Comparison of ENCODE assay signal across 13 cellular contexts in genomic region chr9:90921104-90921503, GRCh38.
DNase-seq lines count a peak whose midpoint lies in the region; ATAC-seq and TF ChIP-seq lines count a peak whose summit lies in the region.
"Had no signal": no experiment of that assay in that cellular context is flagged by ENCODE, and none has a peak within 500 bp of the region (broad histone marks: within the 10 kb centered on the region; RNA-seq: fewer than 3 reads in every experiment).

No MANE protein-coding gene starts in this region.

- H3K4me3 ChIP-seq in gastroesophageal sphincter, result no peak overlapping the region
- H3K4me3 ChIP-seq: uterus had no signal

- ATAC-seq in gastroesophageal sphincter (peak; percentile 93), GM21526 (IDR thresholded peaks at IDR 0.05; ENCODE audit: low FRiP score, unreplicated experiment) (no peak)

- TF ChIP-seq POLR2A in gastroesophageal sphincter (IDR thresholded peaks at IDR 0.05), result no peak

- H3K27me3 ChIP-seq in gastroesophageal sphincter, result peaks cover 12% of the 10 kb centered on the region
- H3K27me3 ChIP-seq: uterus had no signal

- in situ Hi-C loops in G401 (cut with HindIII; ENCODE audit: low sequenced_read_pairs), result no loop called here

- peaks cover 0 to 10% (median 0%) of the 10 kb centered on the region in 3 donors for H3K4me1 ChIP-seq in gastroesophageal sphincter
- H3K4me1 ChIP-seq: uterus had no signal

- no peak for TF ChIP-seq CTCF in gastroesophageal sphincter (IDR thresholded peaks at IDR 0.05)

- DNase-seq in G401 (ENCODE audit: low spot score) (peak; percentile 85), NCI-H510A treated with DMSO at 0.1 percent for 48 hours (lab: John Stamatoyannopoulos, UW) (peak; percentile 24), putamen (ENCODE audit: low spot score) (peak; percentile 9), NCI-H1930 (lab: John Stamatoyannopoulos, UW) (no peak), DMS114 treated with DMSO at 0.1 percent for 48 hours (lab: John Stamatoyannopoulos, UW; ENCODE audit: unreplicated experiment) (no peak), germinal center (ENCODE audit: low spot score) (no peak)
- DNase-seq: activated T-cell treated with anti-CD3 and anti-CD28 coated beads, Interleukin-2, amount 50 U/mL, for 1 hour; NCI-H226; stimulated activated CD4-positive, alpha-beta T cell treated with anti-CD3 and anti-CD28 coated beads, Interleukin-1b, Interleukin-23, amount 100 ng/mL, for 48 hours; T-helper 9 cell had no signal

- H3K36me3 ChIP-seq in gastroesophageal sphincter, result no peaks in the 10 kb centered on the region
- H3K36me3 ChIP-seq: uterus had no signal

- H3K9me3 ChIP-seq in gastroesophageal sphincter, result no peaks in the 10 kb centered on the region
- H3K9me3 ChIP-seq: uterus had no signal

- H3K27ac ChIP-seq in gastroesophageal sphincter, result peak overlapping the region in 1 of 4 donors; percentile 49
- H3K27ac ChIP-seq: uterus had no signal

- WGBS in gastroesophageal sphincter (ENCODE audit: low coverage in 1 of 2), 2 donors, result 40 to 71% methylated on average over 2 to 3 of the region's 8 CpGs

- peak; percentile 49 for TF ChIP-seq EP300 in gastroesophageal sphincter (IDR thresholded peaks at IDR 0.05)

Comparison
In these comparisons a context has a peak if more than half of its experiments do, and no peak if none do; other contexts are left out.
1. DNase-seq: peak in G401 (single experiment), NCI-H510A treated with DMSO at 0.1 percent for 48 hours (single experiment) and putamen (single experiment); none in NCI-H1930 (0 of 2), DMS114 treated with DMSO at 0.1 percent for 48 hours (single experiment) and germinal center (single experiment).